ENCODE assay signal across 8 cellular contexts in the genomic region with DNA sequence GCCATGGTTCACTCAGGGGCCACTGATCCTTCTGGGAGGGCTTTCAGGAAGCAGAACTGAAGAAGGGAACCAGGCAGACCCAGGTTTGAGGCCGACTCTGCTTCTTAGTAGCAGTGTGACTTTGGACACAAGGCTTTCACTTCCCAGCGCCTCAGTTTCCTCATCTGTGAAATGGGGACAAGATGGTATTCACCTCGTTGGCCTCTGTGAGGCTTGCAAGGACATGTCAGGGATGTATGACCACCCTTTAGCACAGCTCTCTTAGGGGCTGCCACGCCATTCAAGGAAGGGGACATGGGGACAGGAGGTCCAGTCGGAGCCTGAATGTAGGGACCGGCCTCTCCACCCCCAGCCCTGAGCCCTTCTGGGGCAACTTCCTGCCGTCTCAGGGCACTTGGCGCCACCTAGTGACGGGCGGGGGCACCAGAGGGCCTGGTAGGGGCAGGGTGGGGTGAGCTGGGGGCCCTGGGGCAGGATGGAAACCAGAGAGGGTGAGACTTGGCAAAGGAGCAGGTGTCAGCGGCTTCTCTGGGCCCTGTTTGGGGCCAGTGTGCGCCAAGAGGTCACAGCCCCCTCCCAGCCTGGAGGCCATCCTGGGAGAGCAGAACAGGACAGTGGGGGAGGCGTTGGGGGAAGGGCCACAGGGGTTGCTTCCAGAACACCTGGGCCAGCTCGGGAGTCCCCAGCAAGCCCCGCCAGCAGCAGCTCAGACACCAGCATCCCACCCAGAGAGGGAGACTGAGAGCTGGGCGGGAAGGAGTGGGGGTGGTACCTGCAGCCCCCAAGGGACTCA.
A peak's percentile ranks its signal among the peaks of the same experiment; 100 is the strongest.
DNase-seq lines count a peak whose midpoint lies in the region; ATAC-seq and TF ChIP-seq lines count a peak whose summit lies in the region.

No MANE protein-coding gene starts in this region.

- no peak overlapping the region for H3K4me3 Mint-ChIP-seq in activated T-helper 2 cell treated with anti-CD3 and anti-CD28 coated beads, Interferon-gamma antibody, Interleukin-2, Interleukin-4, amounts not matched to agents 10 μg/mL and 5 μg/mL and 100 μg/mL, durations not matched to agents 14 hours and 24 hours and 36 hours (ENCODE audit: low read depth)

- H3K4me3 ChIP-seq in Panc1 (ENCODE audit: low read depth in 2 of 2, low read length in 2 of 2) (no peak overlapping the region), left ventricle myocardium inferior (no peak overlapping the region)

- in situ Hi-C loops in ACHN (cut with HindIII; ENCODE audit: low pct_ligation_motif_present, low pct_unique_long_range_greater_than_20kb, low sequenced_read_pairs) (no loop called here), GM13976 (cut with MboI; ENCODE audit: low sequenced_read_pairs, unreplicated experiment) (no loop called here), Panc1 (cut with HindIII; ENCODE audit: low pct_unique_long_range_greater_than_20kb, low sequenced_read_pairs) (no loop called here)

- intact Hi-C loops in Panc1 (cut with micrococcal nuclease; ENCODE audit: unreplicated experiment) (no loop called here), left ventricle myocardium inferior (cut with micrococcal nuclease) (no loop called here)
- intact Hi-C loops in activated T-helper 2 cell treated with anti-CD3 and anti-CD28 coated beads, Interferon-gamma antibody, Interleukin-2, Interleukin-4, amounts not matched to agents 10 μg/mL and 5 μg/mL and 100 μg/mL, durations not matched to agents 14 hours and 24 hours and 36 hours (cut with micrococcal nuclease), result no loop called here

- H3K36me3 Mint-ChIP-seq in activated T-helper 2 cell treated with anti-CD3 and anti-CD28 coated beads, Interferon-gamma antibody, Interleukin-2, Interleukin-4, amounts not matched to agents 10 μg/mL and 5 μg/mL and 100 μg/mL, durations not matched to agents 14 hours and 24 hours and 36 hours (ENCODE audit: low read depth), result no peaks in the 10 kb centered on the region

- CTCF ChIA-PET in Panc1 (lab: Charles Lee), result interaction anchor here (0.6 to 0.7 kb wide), 3 partner anchors 17 to 239 kb away, joined by 4 to 7 read pairs (median 6); no protein-coding TSS in a partner anchor

- H3K27me3 Mint-ChIP-seq in activated T-helper 2 cell treated with anti-CD3 and anti-CD28 coated beads, Interferon-gamma antibody, Interleukin-2, Interleukin-4, amounts not matched to agents 10 μg/mL and 5 μg/mL and 100 μg/mL, durations not matched to agents 14 hours and 24 hours and 36 hours (ENCODE audit: low read depth), result peaks cover 27% of the 10 kb centered on the region

- H3K36me3 ChIP-seq in Panc1 (ENCODE audit: control insufficient read depth, insufficient read depth, low read length) (no peaks in the 10 kb centered on the region), left ventricle myocardium inferior (no peaks in the 10 kb centered on the region)

- H3K4me1 ChIP-seq in Panc1 (ENCODE audit: control insufficient read depth, insufficient read depth, low read length) (peaks cover 5% of the 10 kb centered on the region; the same call in 1 of the 2 replicates), left ventricle myocardium inferior (no peaks in the 10 kb centered on the region)

- H3K27ac Mint-ChIP-seq in activated T-helper 2 cell treated with anti-CD3 and anti-CD28 coated beads, Interferon-gamma antibody, Interleukin-2, Interleukin-4, amounts not matched to agents 10 μg/mL and 5 μg/mL and 100 μg/mL, durations not matched to agents 14 hours and 24 hours and 36 hours, result no peak overlapping the region

- H3K27me3 ChIP-seq in Panc1 (ENCODE audit: control insufficient read depth, insufficient read depth, low read length), result no peaks in the 10 kb centered on the region
- peaks cover 55% of the 10 kb centered on the region for H3K27me3 ChIP-seq in left ventricle myocardium inferior (ENCODE audit: low read depth)

- H3K9me3 ChIP-seq in Panc1 (ENCODE audit: control insufficient read depth, insufficient read depth, low read depth, low read length), result no peaks in the 10 kb centered on the region
- H3K9me3 ChIP-seq in left ventricle myocardium inferior (replicated peaks), result no peaks in the 10 kb centered on the region

- TF ChIP-seq CTCF in GM13976 (IDR thresholded peaks at IDR 0.05; ENCODE audit: borderline replicate concordance, control extremely low read depth, extremely low read depth, insufficient read depth, missing control alignments) (peak; percentile 47), Panc1 (IDR thresholded peaks at IDR 0.05) (peak; percentile 87; the same call in 1 of the 2 replicates), left ventricle myocardium inferior (IDR thresholded peaks at IDR 0.05; ENCODE audit: borderline replicate concordance) (peak; percentile 60)

- POLR2A ChIA-PET in Panc1 (lab: Charles Lee), result no interaction called here

- ATAC-seq in Panc1 (peak; percentile 83), GM18907 (IDR thresholded peaks at IDR 0.05; ENCODE audit: unreplicated experiment) (no peak), GM21576 (IDR thresholded peaks at IDR 0.05; ENCODE audit: unreplicated experiment) (no peak)

- DNase-seq in ACHN (peak; percentile 45), GM13976 (ENCODE audit: low spot score) (peak; percentile 86), Panc1 (ENCODE audit: low read depth, low spot score) (no peak), left ventricle myocardium inferior (peak; percentile 35)
- DNase-seq in activated T-helper 2 cell treated with anti-CD3 and anti-CD28 coated beads, Interferon-gamma antibody, Interleukin-2, Interleukin-4, amounts not matched to agents 10 μg/mL and 5 μg/mL and 100 μg/mL, durations not matched to agents 14 hours and 24 hours and 36 hours (ENCODE audit: low spot score), result peak; percentile 51
- DNase-seq in stimulated activated CD4-positive, alpha-beta T cell treated with anti-CD3 and anti-CD28 coated beads, Interleukin-4, amount 100 ng/mL, for 1 hour, result peak; percentile 79

- BruUV-seq in Panc1 (replicated peaks; lab: Mats Ljungman, UMichigan), result no TSS peak

- H3K4me1 Mint-ChIP-seq in activated T-helper 2 cell treated with anti-CD3 and anti-CD28 coated beads, Interferon-gamma antibody, Interleukin-2, Interleukin-4, amounts not matched to agents 10 μg/mL and 5 μg/mL and 100 μg/mL, durations not matched to agents 14 hours and 24 hours and 36 hours (ENCODE audit: low read depth), result peaks cover 2% of the 10 kb centered on the region

- no peaks in the 10 kb centered on the region for H3K9me3 Mint-ChIP-seq in activated T-helper 2 cell treated with anti-CD3 and anti-CD28 coated beads, Interferon-gamma antibody, Interleukin-2, Interleukin-4, amounts not matched to agents 10 μg/mL and 5 μg/mL and 100 μg/mL, durations not matched to agents 14 hours and 24 hours and 36 hours

- H3K27ac ChIP-seq in Panc1 (ENCODE audit: low read length) (no peak overlapping the region), left ventricle myocardium inferior (replicated peaks) (no peak overlapping the region)
